Comparison of ENCODE assay signal across 25 cellular contexts in genomic region chr4:139844459-139845036, GRCh38.
A peak's percentile ranks its signal among the peaks of the same experiment; 100 is the strongest.
DNase-seq lines count a peak whose midpoint lies in the region; ATAC-seq and TF ChIP-seq lines count a peak whose summit lies in the region.
"Had no signal": no experiment of that assay in that cellular context is flagged by ENCODE, and none has a peak within 500 bp of the region (broad histone marks: within the 10 kb centered on the region; RNA-seq: fewer than 3 reads in every experiment).

No MANE protein-coding gene starts in this region.

- H3K4me2 ChIP-seq in Karpas-422 (ENCODE audit: low read depth, low read length, poor library complexity, severe bottlenecking) = no peak overlapping the region

- no peaks in the 10 kb centered on the region for H4K20me1 ChIP-seq in Karpas-422 (ENCODE audit: insufficient read depth, low read depth, low read length)

- H3K4me3 Mint-ChIP-seq in CD14-positive monocyte (no peak overlapping the region), natural killer cell (no peak overlapping the region)
- no peak overlapping the region for H3K4me3 Mint-ChIP-seq in activated T-helper 17 cell treated with anti-CD3 and anti-CD28 coated beads, Interleukin-2, amount 50 U/mL, for 72 hours
- H3K4me3 Mint-ChIP-seq: endodermal cell, nephron progenitor cell had no signal

- H3K4me3 ChIP-seq in Karpas-422 (ENCODE audit: low read length) (no peak overlapping the region), brain microvascular endothelial cell (ENCODE audit: low read depth, low read length) (no peak overlapping the region)
- H3K4me3 ChIP-seq: adrenal gland, breast epithelium, colonic mucosa, left lung, Peyer's patch, SJSA1, thoracic aorta had no signal

- H3K27me3 Mint-ChIP-seq in CD14-positive monocyte (ENCODE audit: low read depth in 3 of 3) (no peaks in the 10 kb centered on the region), natural killer cell (ENCODE audit: low read depth in 2 of 2) (peaks cover 0 to 3% of the 10 kb centered on the region in 2 donors)
- peaks cover 15% of the 10 kb centered on the region for H3K27me3 Mint-ChIP-seq in activated T-helper 17 cell treated with anti-CD3 and anti-CD28 coated beads, Interleukin-2, amount 50 U/mL, for 72 hours

- peaks cover 57% of the 10 kb centered on the region for H3K79me2 ChIP-seq in Karpas-422 (ENCODE audit: low read length)

- H3K36me3 ChIP-seq in Karpas-422 (ENCODE audit: insufficient read depth, low read length) (no peaks in the 10 kb centered on the region), brain microvascular endothelial cell (replicated peaks) (no peaks in the 10 kb centered on the region)
- H3K36me3 ChIP-seq: adrenal gland, breast epithelium, colonic mucosa, left lung, Peyer's patch, SJSA1, thoracic aorta had no signal

- H3K4me1 ChIP-seq in Karpas-422 (ENCODE audit: low read length) = peaks cover 65% of the 10 kb centered on the region
- H3K4me1 ChIP-seq: breast epithelium, SJSA1 had no signal

- H3K36me3 Mint-ChIP-seq in CD14-positive monocyte = peaks cover 0 to 7% of the 10 kb centered on the region in 2 donors
- H3K36me3 Mint-ChIP-seq in activated T-helper 17 cell treated with anti-CD3 and anti-CD28 coated beads, Interleukin-2, amount 50 U/mL, for 72 hours (ENCODE audit: low read depth) = no peaks in the 10 kb centered on the region
- no peaks in the 10 kb centered on the region for H3K36me3 Mint-ChIP-seq in natural killer cell

- H3K9me3 Mint-ChIP-seq in CD14-positive monocyte (no peaks in the 10 kb centered on the region), natural killer cell (no peaks in the 10 kb centered on the region)
- no peaks in the 10 kb centered on the region for H3K9me3 Mint-ChIP-seq in activated T-helper 17 cell treated with anti-CD3 and anti-CD28 coated beads, Interleukin-2, amount 50 U/mL, for 72 hours
- H3K9me3 Mint-ChIP-seq: endodermal cell, nephron progenitor cell had no signal

- peak overlapping the region in 6 of 7 donors; percentile 38 to 87 (median 64) for H3K27ac Mint-ChIP-seq in CD14-positive monocyte
- no peak overlapping the region for H3K27ac Mint-ChIP-seq in activated T-helper 17 cell treated with anti-CD3 and anti-CD28 coated beads, Interleukin-2, amount 50 U/mL, for 72 hours
- peak overlapping the region; percentile 54 to 61 for H3K27ac Mint-ChIP-seq in natural killer cell
- H3K27ac Mint-ChIP-seq: endodermal cell, nephron progenitor cell had no signal

- H2AFZ ChIP-seq in Karpas-422 (ENCODE audit: low read length) = no peak overlapping the region

- in situ Hi-C loops in brain microvascular endothelial cell (cut with HindIII; ENCODE audit: low pct_ligation_motif_present, low sequenced_read_pairs) = no loop called here

- no peaks in the 10 kb centered on the region for H3K27me3 ChIP-seq in Karpas-422 (ENCODE audit: low read length)
- H3K27me3 ChIP-seq in brain microvascular endothelial cell (replicated peaks) = no peaks in the 10 kb centered on the region
- H3K27me3 ChIP-seq: adrenal gland, breast epithelium, colonic mucosa, left lung, Peyer's patch, SJSA1 had no signal

- no peaks in the 10 kb centered on the region for H3K9me2 ChIP-seq in Karpas-422 (replicated peaks; ENCODE audit: insufficient read depth, low read length)

- H3K4me1 Mint-ChIP-seq in CD14-positive monocyte (peaks cover 54% of the 10 kb centered on the region), natural killer cell (peaks cover 36 to 45% of the 10 kb centered on the region in 2 donors)
- no peaks in the 10 kb centered on the region for H3K4me1 Mint-ChIP-seq in activated T-helper 17 cell treated with anti-CD3 and anti-CD28 coated beads, Interleukin-2, amount 50 U/mL, for 72 hours

- DNase-seq in CD14-positive monocyte (ENCODE audit: low spot score) (no peak), Karpas-422 (no peak), natural killer cell (no peak), brain microvascular endothelial cell (no peak)
- DNase-seq: activated CD4-positive, alpha-beta T cell treated with anti-CD3 and anti-CD28 coated beads, Interleukin-2, amount 50 U/mL, for 1 hour; activated CD8-positive, alpha-beta memory T cell treated with anti-CD3 and anti-CD28 coated beads, Interleukin-2, amount 50 U/mL, for 48 hours; activated gamma-delta T cell; adrenal gland; colonic mucosa; DMS79 treated with DMSO at 0.1 percent for 48 hours; endodermal cell; KBM-7; left lung; NCI-H2081 treated with DMSO at 0.1 percent for 48 hours; NCI-H510A; nephron progenitor cell; Peyer's patch; stimulated activated CD4-positive, alpha-beta T cell treated with anti-CD3 and anti-CD28 coated beads, Interleukin-1b, Interleukin-23, amount 100 ng/mL, for 48 hours; T-helper 2 cell had no signal

- intact Hi-C loops in CD14-positive monocyte (cut with micrococcal nuclease) (no loop called here), natural killer cell (cut with micrococcal nuclease) (no loop called here)

- H3K9me3 ChIP-seq in Karpas-422 (ENCODE audit: low read length) = no peaks in the 10 kb centered on the region
- H3K9me3 ChIP-seq: adrenal gland, breast epithelium, colonic mucosa, left lung, Peyer's patch, SJSA1, thoracic aorta had no signal

- H3K27ac ChIP-seq in Karpas-422 (ENCODE audit: low read length) = peak overlapping the region; percentile 79
- H3K27ac ChIP-seq in brain microvascular endothelial cell = no peak overlapping the region
- H3K27ac ChIP-seq: adrenal gland, colonic mucosa, Peyer's patch, SJSA1, thoracic aorta had no signal

- no peak for TF ChIP-seq CTCF in CD14-positive monocyte (IDR thresholded peaks at IDR 0.05)
- TF ChIP-seq CTCF in natural killer cell (IDR thresholded peaks at IDR 0.05) = no peak
- TF ChIP-seq CTCF in brain microvascular endothelial cell (IDR thresholded peaks at IDR 0.05; ENCODE audit: low read depth, low read length, missing control alignments) = no peak

- H3K9ac ChIP-seq in Karpas-422 (ENCODE audit: low read length) = no peak overlapping the region

- peak; percentile 71 for ATAC-seq in activated T-helper 17 cell treated with anti-CD3 and anti-CD28 coated beads, Interleukin-2, amount 50 U/mL, for 72 hours (replicated peaks)
- ATAC-seq in natural killer cell = no peak
- no peak for ATAC-seq in HG03342 (IDR thresholded peaks at IDR 0.05; ENCODE audit: unreplicated experiment)
- ATAC-seq in HG02884 (IDR thresholded peaks at IDR 0.05; ENCODE audit: unreplicated experiment) = no peak
- ATAC-seq: left lung had no signal
